ENCODE assay signal across 8 cellular contexts in genomic region chr18:79528846-79529245, GRCh38.
DNase-seq lines count a peak whose midpoint lies in the region; ATAC-seq and TF ChIP-seq lines count a peak whose summit lies in the region.

No MANE protein-coding gene starts in this region.

- peaks cover 48% of the 10 kb centered on the region for H3K36me3 Mint-ChIP-seq in stimulated activated memory B cell treated with anti-CD40 and anti-IgM and Interleukin-4, amounts not matched to agents 10 μg/mL and 1 μg/mL and 100 μg/mL, for 72 hours

- TF ChIP-seq CTCF in RWPE2 (IDR thresholded peaks at IDR 0.05; ENCODE audit: poor library complexity, severe bottlenecking) = peak; percentile 78

- no peaks in the 10 kb centered on the region for H3K27me3 Mint-ChIP-seq in stimulated activated memory B cell treated with anti-CD40 and anti-IgM and Interleukin-4, amounts not matched to agents 10 μg/mL and 1 μg/mL and 100 μg/mL, for 72 hours

- H3K27me3 ChIP-seq in RWPE2 (ENCODE audit: insufficient read depth, poor library complexity, severe bottlenecking) (peaks cover 18% of the 10 kb centered on the region), aorta (ENCODE audit: control insufficient read depth in 1 of 2, insufficient read depth in 2 of 2, low read length in 1 of 2) (no peaks in the 10 kb centered on the region)

- DNase-seq in ELF-1 (ENCODE audit: low read depth, low spot score) (peak; percentile 83), HS-5 (ENCODE audit: low read depth) (peak; percentile 0), RWPE2 (ENCODE audit: low spot score) (peak; percentile 30), germinal center (ENCODE audit: low spot score) (peak; percentile 81), posterior cingulate gyrus (peak in 8 of 10 donors; percentile 36 to 84 (median 72)), aorta (peak; percentile 60 to 81)
- peak; percentile 68 for DNase-seq in activated gamma-delta T cell treated with anti-CD3 and anti-CD28 coated beads, Interleukin-2, amount 50 U/mL, for 16 hours (ENCODE audit: low read depth)

- no peak overlapping the region for H3K4me3 Mint-ChIP-seq in stimulated activated memory B cell treated with anti-CD40 and anti-IgM and Interleukin-4, amounts not matched to agents 10 μg/mL and 1 μg/mL and 100 μg/mL, for 72 hours

- H3K4me3 ChIP-seq in RWPE2 (ENCODE audit: severe bottlenecking) (no peak overlapping the region), aorta (ENCODE audit: low read length in 2 of 2) (no peak overlapping the region)

- no peak overlapping the region for H3K27ac Mint-ChIP-seq in stimulated activated memory B cell treated with anti-CD40 and anti-IgM and Interleukin-4, amounts not matched to agents 10 μg/mL and 1 μg/mL and 100 μg/mL, for 72 hours

- H3K36me3 ChIP-seq in RWPE2 (ENCODE audit: low read depth) (no peaks in the 10 kb centered on the region), aorta (ENCODE audit: control insufficient read depth in 1 of 2, insufficient read depth in 2 of 2, low read length in 1 of 2) (no peaks in the 10 kb centered on the region)

- H3K27ac ChIP-seq in RWPE2 (ENCODE audit: poor library complexity, severe bottlenecking) = no peak overlapping the region
- no peak overlapping the region for H3K27ac ChIP-seq in aorta (ENCODE audit: low read depth in 1 of 2, low read length in 2 of 2)

- intact Hi-C loops in posterior cingulate gyrus (cut with DNase I) (loop anchor here (1.0 to 2.0 kb wide), 2 partner anchors 116 to 149 kb away; no protein-coding TSS in a partner anchor), aorta (cut with DNase I) (loop anchor here (2.0 to 5.0 kb wide), 3 partner anchors 58 to 150 kb away; no protein-coding TSS in a partner anchor)

- peaks cover 3% of the 10 kb centered on the region for H3K9me3 Mint-ChIP-seq in stimulated activated memory B cell treated with anti-CD40 and anti-IgM and Interleukin-4, amounts not matched to agents 10 μg/mL and 1 μg/mL and 100 μg/mL, for 72 hours

- ATAC-seq in RWPE2 (ENCODE audit: low read depth) = peak; percentile 49; the same call in 2 of the 3 replicates
- peak; percentile 44 for ATAC-seq in aorta (ENCODE audit: low FRiP score)
- no peak for ATAC-seq in stimulated activated memory B cell treated with anti-CD40 and anti-IgM and Interleukin-4, amounts not matched to agents 10 μg/mL and 1 μg/mL and 100 μg/mL, for 72 hours

- H3K9me3 ChIP-seq in RWPE2 (ENCODE audit: severe bottlenecking) = no peaks in the 10 kb centered on the region
- no peaks in the 10 kb centered on the region for H3K9me3 ChIP-seq in aorta (ENCODE audit: control insufficient read depth, low read length)

- no peaks in the 10 kb centered on the region for H3K4me1 ChIP-seq in RWPE2 (ENCODE audit: insufficient read depth, poor library complexity, severe bottlenecking)
- no peaks in the 10 kb centered on the region for H3K4me1 ChIP-seq in aorta (ENCODE audit: control insufficient read depth in 1 of 2, insufficient read depth in 2 of 2, low read length in 2 of 2)

- 59 to 62% methylated on average over 26 of the region's 26 CpGs for WGBS in aorta, 2 donors

- H3K4me1 Mint-ChIP-seq in stimulated activated memory B cell treated with anti-CD40 and anti-IgM and Interleukin-4, amounts not matched to agents 10 μg/mL and 1 μg/mL and 100 μg/mL, for 72 hours = peaks cover 32% of the 10 kb centered on the region

Comparison
In these comparisons a context has a peak if more than half of its experiments do, and no peak if none do; other contexts are left out.
1. DNase-seq: peak in every context shown above with its lines; median percentile 83 in ELF-1; 81 in germinal center; 72 in posterior cingulate gyrus; 70 in aorta; 68 in activated gamma-delta T cell treated with anti-CD3 and anti-CD28 coated beads, Interleukin-2, amount 50 U/mL, for 16 hours; 30 in RWPE2; 0 in HS-5.